Comparison of ENCODE assay signal across 19 cellular contexts in the genomic region with DNA sequence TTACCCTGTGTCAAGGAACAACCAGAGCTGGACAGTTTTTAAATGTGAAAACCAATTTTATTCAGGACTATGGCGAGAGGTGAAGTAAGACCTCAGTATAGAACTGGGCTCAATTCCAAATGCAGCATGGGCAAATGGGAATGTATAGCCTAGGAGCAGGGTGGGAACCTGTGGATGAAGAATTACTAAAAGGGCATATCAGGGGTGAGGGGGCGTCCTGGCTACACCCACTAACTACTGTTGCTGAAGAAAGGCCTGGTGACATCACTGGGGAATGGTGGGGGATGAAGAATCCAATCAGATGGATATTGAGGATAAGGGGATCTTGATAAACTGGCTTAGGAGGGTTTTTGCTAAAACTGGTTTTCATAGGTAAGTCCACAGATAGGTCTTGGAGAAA. TPM values are rescaled to one million over a fixed set of nuclear protein-coding genes. Genes with fewer than 3 reads are reported as not detected.
DNase-seq lines count a peak whose midpoint lies in the region; ATAC-seq and TF ChIP-seq lines count a peak whose summit lies in the region.
"Had no signal": no experiment of that assay in that cellular context is flagged by ENCODE, and none has a peak within 500 bp of the region (broad histone marks: within the 10 kb centered on the region; RNA-seq: fewer than 3 reads in every experiment).

No MANE protein-coding gene starts in this region.

- intact Hi-C loops in dendritic cell treated with granulocyte-macrophage colony-stimulating factor and Interleukin-4, amounts not matched to agents 40 ng/mL and 50 ng/mL, for 4 days (cut with micrococcal nuclease) = loop anchor here (5.0 kb wide), 1 partner anchor 46 kb away; a partner anchor contains a TSS
- intact Hi-C loops in prostate gland (cut with DNase I) = no loop called here

- peak overlapping the region in 2 of 3 donors; percentile 32 to 64 for H3K27ac Mint-ChIP-seq in CD4-positive, CD25-positive, alpha-beta regulatory T cell
- H3K27ac Mint-ChIP-seq in dendritic cell treated with granulocyte-macrophage colony-stimulating factor and Interleukin-4, amounts not matched to agents 40 ng/mL and 50 ng/mL, for 4 days = peak overlapping the region; percentile 47
- H3K27ac Mint-ChIP-seq in stimulated activated effector memory CD8-positive, alpha-beta T cell treated with anti-CD3 and anti-CD28 coated beads, Interleukin-12 subunit alpha, Interleukin-12 subunit beta, amount 100 ng/mL, for 72 hours = peak overlapping the region; percentile 37
- H3K27ac Mint-ChIP-seq: CD4-positive, alpha-beta T cell; HFFc6 had no signal

- H3K36me3 Mint-ChIP-seq in CD4-positive, CD25-positive, alpha-beta regulatory T cell = no peaks in the 10 kb centered on the region
- no peaks in the 10 kb centered on the region for H3K36me3 Mint-ChIP-seq in dendritic cell treated with granulocyte-macrophage colony-stimulating factor and Interleukin-4, amounts not matched to agents 40 ng/mL and 50 ng/mL, for 4 days (ENCODE audit: low read depth)
- no peaks in the 10 kb centered on the region for H3K36me3 Mint-ChIP-seq in stimulated activated effector memory CD8-positive, alpha-beta T cell treated with anti-CD3 and anti-CD28 coated beads, Interleukin-12 subunit alpha, Interleukin-12 subunit beta, amount 100 ng/mL, for 72 hours

- H3K4me3 ChIP-seq in CD4-positive, CD25-positive, alpha-beta regulatory T cell (ENCODE audit: low read depth, low read length) = no peak overlapping the region
- no peak overlapping the region for H3K4me3 ChIP-seq in prostate gland
- H3K4me3 ChIP-seq: HAP-1 had no signal

- H3K4me1 Mint-ChIP-seq in CD4-positive, CD25-positive, alpha-beta regulatory T cell = peaks cover 7 to 25% (median 12%) of the 10 kb centered on the region in 4 donors
- peaks cover 77% of the 10 kb centered on the region for H3K4me1 Mint-ChIP-seq in dendritic cell treated with granulocyte-macrophage colony-stimulating factor and Interleukin-4, amounts not matched to agents 40 ng/mL and 50 ng/mL, for 4 days (ENCODE audit: low read depth)
- peaks cover 39% of the 10 kb centered on the region for H3K4me1 Mint-ChIP-seq in stimulated activated effector memory CD8-positive, alpha-beta T cell treated with anti-CD3 and anti-CD28 coated beads, Interleukin-12 subunit alpha, Interleukin-12 subunit beta, amount 100 ng/mL, for 72 hours

- TF ChIP-seq CTCF in prostate gland (IDR thresholded peaks at IDR 0.05) = no peak

- no peak overlapping the region for H3K27ac ChIP-seq in CD4-positive, CD25-positive, alpha-beta regulatory T cell (ENCODE audit: insufficient read depth, low read length, poor library complexity, severe bottlenecking)
- H3K27ac ChIP-seq in prostate gland = no peak overlapping the region
- H3K27ac ChIP-seq: 22Rv1 had no signal

- WGBS in prostate gland = 96% methylated on average over 2 of the region's 2 CpGs

- DNase-seq in NCI-H82 treated with DMSO at 0.1 percent for 48 hours (lab: John Stamatoyannopoulos, UW; ENCODE audit: unreplicated experiment) (peak; percentile 66), NCI-H82 (lab: John Stamatoyannopoulos, UW) (no peak), NCI-H1436 treated with DMSO at 0.1 percent for 48 hours (lab: John Stamatoyannopoulos, UW) (no peak), NAMALWA (ENCODE audit: low spot score) (no peak), prostate gland (ENCODE audit: low spot score) (no peak)
- no peak for DNase-seq in CD4-positive, CD25-positive, alpha-beta regulatory T cell
- no peak for DNase-seq in stimulated activated effector memory CD8-positive, alpha-beta T cell treated with anti-CD3 and anti-CD28 coated beads, Interleukin-12 subunit alpha, Interleukin-12 subunit beta, amount 100 ng/mL, for 72 hours (ENCODE audit: low spot score in 2 of 2)
- DNase-seq: CD4-positive, alpha-beta T cell; DMS153; DMS79 treated with DMSO at 0.1 percent for 48 hours; EL; HFFc6 had no signal

- H3K9me3 Mint-ChIP-seq in CD4-positive, CD25-positive, alpha-beta regulatory T cell = no peaks in the 10 kb centered on the region
- H3K9me3 Mint-ChIP-seq in dendritic cell treated with granulocyte-macrophage colony-stimulating factor and Interleukin-4, amounts not matched to agents 40 ng/mL and 50 ng/mL, for 4 days = no peaks in the 10 kb centered on the region
- no peaks in the 10 kb centered on the region for H3K9me3 Mint-ChIP-seq in stimulated activated effector memory CD8-positive, alpha-beta T cell treated with anti-CD3 and anti-CD28 coated beads, Interleukin-12 subunit alpha, Interleukin-12 subunit beta, amount 100 ng/mL, for 72 hours
- H3K9me3 Mint-ChIP-seq: CD4-positive, alpha-beta T cell; HFFc6 had no signal

- no peak for TF ChIP-seq POLR2A in prostate gland (IDR thresholded peaks at IDR 0.05)

- no peaks in the 10 kb centered on the region for H3K27me3 Mint-ChIP-seq in CD4-positive, CD25-positive, alpha-beta regulatory T cell
- H3K27me3 Mint-ChIP-seq in dendritic cell treated with granulocyte-macrophage colony-stimulating factor and Interleukin-4, amounts not matched to agents 40 ng/mL and 50 ng/mL, for 4 days = no peaks in the 10 kb centered on the region
- H3K27me3 Mint-ChIP-seq: CD4-positive, alpha-beta T cell had no signal

- no peaks in the 10 kb centered on the region for H3K9me3 ChIP-seq in CD4-positive, CD25-positive, alpha-beta regulatory T cell (ENCODE audit: control insufficient read depth in 2 of 2, low read length in 2 of 2)
- no peaks in the 10 kb centered on the region for H3K9me3 ChIP-seq in prostate gland
- H3K9me3 ChIP-seq: HAP-1 had no signal

- H3K27me3 ChIP-seq in CD4-positive, CD25-positive, alpha-beta regulatory T cell (ENCODE audit: control insufficient read depth, insufficient read depth, low read length) = no peaks in the 10 kb centered on the region
- no peaks in the 10 kb centered on the region for H3K27me3 ChIP-seq in prostate gland (replicated peaks; ENCODE audit: insufficient read depth)

- peaks cover 12% of the 10 kb centered on the region for H3K4me1 ChIP-seq in CD4-positive, CD25-positive, alpha-beta regulatory T cell (ENCODE audit: control insufficient read depth, insufficient read depth, low read length, poor library complexity, severe bottlenecking)
- H3K4me1 ChIP-seq in prostate gland (replicated peaks) = no peaks in the 10 kb centered on the region
- H3K4me1 ChIP-seq: HAP-1 had no signal

- no peaks in the 10 kb centered on the region for H3K36me3 ChIP-seq in CD4-positive, CD25-positive, alpha-beta regulatory T cell (ENCODE audit: control insufficient read depth, insufficient read depth, low read length)
- no peaks in the 10 kb centered on the region for H3K36me3 ChIP-seq in prostate gland
- H3K36me3 ChIP-seq: HAP-1 had no signal

- ATAC-seq in CD4-positive, CD25-positive, alpha-beta regulatory T cell (ENCODE audit: low read depth in 2 of 2) = no peak
- ATAC-seq in stimulated activated effector memory CD8-positive, alpha-beta T cell treated with anti-CD3 and anti-CD28 coated beads, Interleukin-12 subunit alpha, Interleukin-12 subunit beta, amount 100 ng/mL, for 72 hours = no peak
- ATAC-seq: HepG2 had no signal

- H3K4me3 Mint-ChIP-seq in CD4-positive, CD25-positive, alpha-beta regulatory T cell = no peak overlapping the region
- no peak overlapping the region for H3K4me3 Mint-ChIP-seq in dendritic cell treated with granulocyte-macrophage colony-stimulating factor and Interleukin-4, amounts not matched to agents 40 ng/mL and 50 ng/mL, for 4 days
- H3K4me3 Mint-ChIP-seq in stimulated activated effector memory CD8-positive, alpha-beta T cell treated with anti-CD3 and anti-CD28 coated beads, Interleukin-12 subunit alpha, Interleukin-12 subunit beta, amount 100 ng/mL, for 72 hours = no peak overlapping the region
- H3K4me3 Mint-ChIP-seq: CD4-positive, alpha-beta T cell; HFFc6 had no signal

RNA-seq across cellular contexts. Expression of a gene that starts 27.3 kb away (rescaled TPM):
- total RNA-seq in CD4-positive, CD25-positive, alpha-beta regulatory T cell = not detected
- not detected for polyA plus RNA-seq in CD4-positive, CD25-positive, alpha-beta regulatory T cell
- total RNA-seq in prostate gland = 1 to 10 TPM in 1 of 2 donors, not detected in 1; 1.4 TPM
- total RNA-seq: A673; CD4-positive, alpha-beta T cell; H1; HepG2; HFFc6 had no signal
- polyA plus RNA-seq: BJ, HepG2 had no signal

RNA-seq across cellular contexts. Expression of a gene that starts 47.1 kb away (rescaled TPM):
- total RNA-seq in CD4-positive, CD25-positive, alpha-beta regulatory T cell = 1.3 TPM
- polyA plus RNA-seq in CD4-positive, CD25-positive, alpha-beta regulatory T cell = not detected
- total RNA-seq in prostate gland = not detected
- total RNA-seq: H1, HepG2 had no signal
- polyA plus RNA-seq: H1 had no signal
